Comparison of ENCODE assay signal across 19 cellular contexts in genomic region chr10:128242641-128243040, GRCh38.
A peak's percentile ranks its signal among the peaks of the same experiment; 100 is the strongest.
DNase-seq lines count a peak whose midpoint lies in the region; ATAC-seq and TF ChIP-seq lines count a peak whose summit lies in the region.
"Had no signal": no experiment of that assay in that cellular context is flagged by ENCODE, and none has a peak within 500 bp of the region (broad histone marks: within the 10 kb centered on the region; RNA-seq: fewer than 3 reads in every experiment).

No MANE protein-coding gene starts in this region.

- no peaks in the 10 kb centered on the region for H3K36me3 Mint-ChIP-seq in GM23338 (ENCODE audit: low read depth)
- H3K36me3 Mint-ChIP-seq in endothelial cell (ENCODE audit: low read depth, unreplicated experiment) = no peaks in the 10 kb centered on the region
- no peaks in the 10 kb centered on the region for H3K36me3 Mint-ChIP-seq in progenitor cell of endocrine pancreas (ENCODE audit: insufficient read depth)
- H3K36me3 Mint-ChIP-seq: CD8-positive, alpha-beta T cell had no signal

- no peaks in the 10 kb centered on the region for H3K79me2 ChIP-seq in GM23338 (replicated peaks; ENCODE audit: insufficient read depth)

- no peak overlapping the region for H3K27ac ChIP-seq in GM23338 (ENCODE audit: low read depth)
- H3K27ac ChIP-seq: BLaER1 had no signal

- H3K4me1 Mint-ChIP-seq in GM23338 (no peaks in the 10 kb centered on the region; the same call in 2 of the 3 replicates), endothelial cell (ENCODE audit: unreplicated experiment) (peaks cover 6% of the 10 kb centered on the region), progenitor cell of endocrine pancreas (ENCODE audit: low read depth) (no peaks in the 10 kb centered on the region)

- no peaks in the 10 kb centered on the region for H3K27me3 ChIP-seq in GM23338 (ENCODE audit: insufficient read depth)
- H3K27me3 ChIP-seq in MG63 = no peaks in the 10 kb centered on the region
- H3K27me3 ChIP-seq: BLaER1 had no signal

- no peaks in the 10 kb centered on the region for H3K9me3 ChIP-seq in MG63
- H3K9me3 ChIP-seq: BLaER1 had no signal

- no peaks in the 10 kb centered on the region for H3K4me1 ChIP-seq in GM23338 (ENCODE audit: insufficient read depth)

- no peaks in the 10 kb centered on the region for H3K9me2 ChIP-seq in GM23338 (ENCODE audit: insufficient read depth)

- TF ChIP-seq CTCF in GM23338 (conservative IDR thresholded peaks at IDR 0.05; ENCODE audit: low read depth in 2 of 2) = peak; percentile 22 to 37; a peak in 3 of 4 replicates
- peak; percentile 46 for TF ChIP-seq CTCF in endothelial cell (IDR thresholded peaks at IDR 0.05; ENCODE audit: unreplicated experiment)
- TF ChIP-seq CTCF in progenitor cell of endocrine pancreas (IDR thresholded peaks at IDR 0.05; ENCODE audit: unreplicated experiment) = peak; percentile 23

- H3K27me3 Mint-ChIP-seq in GM23338 (ENCODE audit: insufficient read depth, low read depth, poor library complexity) (peaks cover 3% of the 10 kb centered on the region), endothelial cell (ENCODE audit: unreplicated experiment) (peaks cover 5% of the 10 kb centered on the region), progenitor cell of endocrine pancreas (peaks cover 14% of the 10 kb centered on the region)

- no peaks in the 10 kb centered on the region for H3F3A ChIP-seq in GM23338 (replicated peaks; ENCODE audit: low read depth)

- H3K4me3 Mint-ChIP-seq in GM23338 (no peak overlapping the region), endothelial cell (ENCODE audit: unreplicated experiment) (no peak overlapping the region), progenitor cell of endocrine pancreas (ENCODE audit: low read depth) (no peak overlapping the region)
- H3K4me3 Mint-ChIP-seq: CD8-positive, alpha-beta T cell had no signal

- H4K20me1 ChIP-seq in GM23338 (replicated peaks; ENCODE audit: insufficient read depth) = no peaks in the 10 kb centered on the region

- DNase-seq in GM23338 (ENCODE audit: low spot score) (peak; percentile 22), MG63 (peak; percentile 34), endothelial cell (ENCODE audit: low spot score) (peak; percentile 33), progenitor cell of endocrine pancreas (ENCODE audit: low spot score, unreplicated experiment) (no peak), globus pallidus (ENCODE audit: low spot score) (no peak), AML-193 (lab: John Stamatoyannopoulos, UW) (no peak), 8988T (no peak)
- DNase-seq: CD8-positive, alpha-beta T cell; DMS79; GDM1; IMR-90; Kasumi-1; NCI-H1930; NCI-H2171; NCI-H446; NCI-H748 treated with DMSO at 0.1 percent for 48 hours; PC-3; T-helper 1 cell had no signal

- peak; percentile 25; the same call in 1 of the 3 replicates for ATAC-seq in GM23338
- ATAC-seq: CD8-positive, alpha-beta T cell; PC-3 had no signal

- no peak overlapping the region for H3K4me3 ChIP-seq in GM23338
- no peak overlapping the region for H3K4me3 ChIP-seq in MG63
- H3K4me3 ChIP-seq: BLaER1 had no signal

- H3K36me3 ChIP-seq in GM23338 (ENCODE audit: insufficient read depth) (no peaks in the 10 kb centered on the region), MG63 (no peaks in the 10 kb centered on the region)

- H3K27ac Mint-ChIP-seq in GM23338 (no peak overlapping the region), endothelial cell (ENCODE audit: unreplicated experiment) (no peak overlapping the region), progenitor cell of endocrine pancreas (no peak overlapping the region)
- H3K27ac Mint-ChIP-seq: CD8-positive, alpha-beta T cell had no signal

- H3K4me2 ChIP-seq in GM23338 = no peak overlapping the region
- H3K4me2 ChIP-seq: BLaER1 had no signal

- H2AFZ ChIP-seq in GM23338 = no peak overlapping the region

- peaks cover 4% of the 10 kb centered on the region; the same call in 1 of the 3 replicates for H3K9me3 Mint-ChIP-seq in GM23338
- no peaks in the 10 kb centered on the region for H3K9me3 Mint-ChIP-seq in endothelial cell (ENCODE audit: unreplicated experiment)
- H3K9me3 Mint-ChIP-seq in progenitor cell of endocrine pancreas (ENCODE audit: low read depth) = no peaks in the 10 kb centered on the region
- H3K9me3 Mint-ChIP-seq: CD8-positive, alpha-beta T cell had no signal

TF ChIP-seq in GM23338, 12 proteins besides CTCF, POLR2A, EP300 and RAD21 (continues in another document):
- TF ChIP-seq ETS1 (IDR thresholded peaks at IDR 0.05) (no peak), CREB1 (CRISPR knock-in tag; IDR thresholded peaks at IDR 0.05; ENCODE audit: low read depth) (no peak), EZH2 (IDR thresholded peaks at IDR 0.05; ENCODE audit: low read depth, unreplicated experiment) (no peak), ZNF114 (CRISPR knock-in tag; IDR thresholded peaks at IDR 0.05) (no peak), EZH2phosphoT487 (IDR thresholded peaks at IDR 0.05; ENCODE audit: unreplicated experiment) (no peak), STAT1 (IDR thresholded peaks at IDR 0.05; ENCODE audit: unreplicated experiment) (no peak), JUNB (IDR thresholded peaks at IDR 0.05; ENCODE audit: unreplicated experiment) (no peak), ZNF331 (CRISPR knock-in tag; IDR thresholded peaks at IDR 0.05; ENCODE audit: low read depth) (no peak), REST (IDR thresholded peaks at IDR 0.05; ENCODE audit: unreplicated experiment) (no peak)

Comparison
In these comparisons a context has a peak if more than half of its experiments do, and no peak if none do; other contexts are left out.
1. DNase-seq: peak in GM23338 (single experiment), MG63 (single experiment) and endothelial cell (single experiment); none in progenitor cell of endocrine pancreas (single experiment), globus pallidus (single experiment), AML-193 (0 of 2) and 8988T (single experiment).
2. Peak in every context shown above with its lines, with median percentiles within 50 percentile points of each other: CTCF ChIP-seq.